ENCODE assay signal across 1 cellular context in genomic region chr9:129197978-129198736, GRCh38.
TF ChIP-seq lines count a peak whose summit lies in the region.

No MANE protein-coding gene starts in this region.

TF ChIP-seq in GM23338, 12 proteins besides CTCF, POLR2A, EP300 and RAD21 (continued from another document):
- TF ChIP-seq JUNB (IDR thresholded peaks at IDR 0.05; ENCODE audit: unreplicated experiment) (no peak), EZH2phosphoT487 (IDR thresholded peaks at IDR 0.05; ENCODE audit: unreplicated experiment) (no peak), ZNF331 (CRISPR knock-in tag; IDR thresholded peaks at IDR 0.05; ENCODE audit: low read depth) (no peak), REST (IDR thresholded peaks at IDR 0.05; ENCODE audit: unreplicated experiment) (no peak), ETS1 (IDR thresholded peaks at IDR 0.05) (no peak), CREB1 (CRISPR knock-in tag; IDR thresholded peaks at IDR 0.05; ENCODE audit: low read depth) (no peak)
TF ChIP-seq in GM23338: peak in this region for 0.
